Comparison of ENCODE assay signal across 27 cellular contexts in genomic region chr12:65845751-65846537, GRCh38. TPM values are rescaled to one million over a fixed set of nuclear protein-coding genes. Genes with fewer than 3 reads are reported as not detected.
DNase-seq lines count a peak whose midpoint lies in the region; ATAC-seq, FAIRE-seq and TF ChIP-seq lines count a peak whose summit lies in the region.
"Had no signal": no experiment of that assay in that cellular context is flagged by ENCODE, and none has a peak within 500 bp of the region (broad histone marks: within the 10 kb centered on the region; RNA-seq: fewer than 3 reads in every experiment).

No MANE protein-coding gene starts in this region.

- H2BK12ac ChIP-seq in H1 (ENCODE audit: low read depth, low read length) (no peak overlapping the region), mesenchymal stem cell (ENCODE audit: low read length in 2 of 2) (no peak overlapping the region)

- peaks cover 9% of the 10 kb centered on the region for H3K4me1 Mint-ChIP-seq in Caco-2 (ENCODE audit: low read depth, unreplicated experiment)
- H3K4me1 Mint-ChIP-seq: activated naive CD8-positive, alpha-beta T cell treated with anti-CD3 and anti-CD28 coated beads, Interleukin-2, amount 50 U/mL, for 24 hours; CD14-positive monocyte; memory B cell; nephron; stimulated activated naive B cell treated with anti-CD40 and anti-IgM and Interleukin-4, amounts not matched to agents 10 μg/mL and 1 μg/mL and 100 μg/mL, for 72 hours had no signal

- H3K27me3 ChIP-seq in Caco-2 (replicated peaks; ENCODE audit: control insufficient read depth, insufficient read depth, low read length) (no peaks in the 10 kb centered on the region), PC-9 (ENCODE audit: insufficient read depth, low read depth) (no peaks in the 10 kb centered on the region), H1 (replicated peaks in 1 of 4; ENCODE audit: control insufficient read depth in 3 of 4, extremely low read depth in 1 of 4, insufficient read depth in 3 of 4, low read length in 3 of 4) (no peaks in the 10 kb centered on the region), mesenchymal stem cell (ENCODE audit: control insufficient read depth in 1 of 2, insufficient read depth in 1 of 2, low read length in 2 of 2) (no peaks in the 10 kb centered on the region)
- H3K27me3 ChIP-seq: esophagus squamous epithelium, thyroid gland had no signal

- no peaks in the 10 kb centered on the region for H3K9me3 Mint-ChIP-seq in Caco-2 (ENCODE audit: unreplicated experiment)
- H3K9me3 Mint-ChIP-seq: activated naive CD8-positive, alpha-beta T cell treated with anti-CD3 and anti-CD28 coated beads, Interleukin-2, amount 50 U/mL, for 24 hours; activated T-helper 2 cell treated with anti-CD3 and anti-CD28 coated beads, Interferon-gamma antibody, Interleukin-2, Interleukin-4, amounts not matched to agents 10 μg/mL and 5 μg/mL and 100 μg/mL, durations not matched to agents 14 hours and 24 hours and 36 hours; CD14-positive monocyte; memory B cell; nephron; stimulated activated naive B cell treated with anti-CD40 and anti-IgM and Interleukin-4, amounts not matched to agents 10 μg/mL and 1 μg/mL and 100 μg/mL, for 72 hours had no signal

- no peak overlapping the region for H4K8ac ChIP-seq in H1 (ENCODE audit: extremely low read depth, insufficient read depth, low read length)
- H4K8ac ChIP-seq in mesenchymal stem cell (ENCODE audit: low read length) = no peak overlapping the region

- H4K91ac ChIP-seq in H1 (replicated peaks; ENCODE audit: insufficient read length, low read length) (no peak overlapping the region), mesenchymal stem cell (ENCODE audit: low read length) (no peak overlapping the region)

- H3K56ac ChIP-seq in H1 (replicated peaks; ENCODE audit: insufficient read length, low read depth, low read length) = no peak overlapping the region

- BruUV-seq in Caco-2 (replicated peaks; lab: Mats Ljungman, UMichigan) (no TSS peak), PC-9 (replicated peaks; lab: Mats Ljungman, UMichigan) (no TSS peak)

- H3K4me3 ChIP-seq in Caco-2 (ENCODE audit: low read depth, low read length) (no peak overlapping the region), PC-9 (no peak overlapping the region), H1 (ENCODE audit: extremely low read depth in 1 of 4, insufficient read depth in 2 of 4, low read depth in 3 of 4, low read length in 4 of 4) (no peak overlapping the region), mesenchymal stem cell (ENCODE audit: insufficient read depth in 1 of 2, low read depth in 1 of 2, low read length in 2 of 2) (no peak overlapping the region)
- H3K4me3 ChIP-seq: dorsolateral prefrontal cortex, esophagus squamous epithelium, thyroid gland had no signal

- no peak overlapping the region for H2AFZ ChIP-seq in PC-9
- H2AFZ ChIP-seq in H1 (ENCODE audit: low read length) = no peak overlapping the region
- no peak overlapping the region for H2AFZ ChIP-seq in mesenchymal stem cell (ENCODE audit: low read depth, low read length)

- no peak overlapping the region for H2BK20ac ChIP-seq in H1 (ENCODE audit: low read length)

- H3K9ac ChIP-seq in H1 (replicated peaks in 1 of 4; ENCODE audit: extremely low read depth in 1 of 4, low read depth in 3 of 4, low read length in 3 of 4) (no peak overlapping the region), mesenchymal stem cell (ENCODE audit: low read length) (peak overlapping the region; percentile 58)

- TF ChIP-seq CTCF in Caco-2 (IDR thresholded peaks at IDR 0.05; ENCODE audit: insufficient read depth in 1 of 2, low read depth in 1 of 2, low read length in 1 of 2, severe bottlenecking in 1 of 2, unreplicated experiment in 1 of 2) (no peak), PC-9 (conservative IDR thresholded peaks at IDR 0.05) (no peak), H1 (IDR thresholded peaks at IDR 0.05; ENCODE audit: control extremely low read depth in 1 of 3, insufficient read depth in 1 of 3, low read depth in 1 of 3, low read length in 3 of 3) (peak; percentile 51 to 57 (median 51))

- H2BK15ac ChIP-seq in H1 (ENCODE audit: low read length) = no peak overlapping the region
- H2BK15ac ChIP-seq in mesenchymal stem cell (ENCODE audit: low read depth, poor library complexity, severe bottlenecking) = no peak overlapping the region

- no peak for TF ChIP-seq EP300 in H1 (IDR thresholded peaks at IDR 0.05; ENCODE audit: borderline replicate concordance in 1 of 2, low read depth in 2 of 2, low read length in 2 of 2)

- no peak overlapping the region for H3K4me2 ChIP-seq in PC-9
- H3K4me2 ChIP-seq in H1 (ENCODE audit: insufficient read depth in 1 of 2, low read depth in 2 of 2, low read length in 2 of 2) = no peak overlapping the region
- no peak overlapping the region for H3K4me2 ChIP-seq in mesenchymal stem cell (ENCODE audit: low read length, poor library complexity, severe bottlenecking)

- H3K4me1 ChIP-seq in Caco-2 = no peaks in the 10 kb centered on the region
- H3K4me1 ChIP-seq in PC-9 (replicated peaks; ENCODE audit: insufficient read depth) = 0 out of 2 replicates have a peak, but pooled peaks cover 4% of the 10 kb centered on the region
- H3K4me1 ChIP-seq in H1 (replicated peaks in 1 of 4; ENCODE audit: control insufficient read depth in 3 of 4, insufficient read depth in 4 of 4, low read length in 3 of 4) = peaks cover 0 to 7% (median 3%) of the 10 kb centered on the region in 4 experiments; a peak in 2 of 7 replicates
- no peaks in the 10 kb centered on the region for H3K4me1 ChIP-seq in mesenchymal stem cell (ENCODE audit: control insufficient read depth, insufficient read depth, low read depth, low read length)
- H3K4me1 ChIP-seq: esophagus squamous epithelium, thyroid gland had no signal

- H4K5ac ChIP-seq in H1 (ENCODE audit: insufficient read length, low read depth, low read length) = no peak overlapping the region

- no peak overlapping the region for H2AK5ac ChIP-seq in H1 (ENCODE audit: low read depth, low read length)
- no peak overlapping the region for H2AK5ac ChIP-seq in mesenchymal stem cell (ENCODE audit: low read length, severe bottlenecking)

- H2BK120ac ChIP-seq in H1 (replicated peaks; ENCODE audit: low read depth, low read length) (no peak overlapping the region), mesenchymal stem cell (ENCODE audit: low read depth, low read length) (no peak overlapping the region)

- peak; percentile 42 for FAIRE-seq in H1 (lab: Jason Lieb, UNC)
- FAIRE-seq: GM18507, HTR-8/SVneo, kidney, RCC 7860 had no signal

- no peak overlapping the region for H2BK5ac ChIP-seq in H1 (ENCODE audit: low read depth, low read length)
- no peak overlapping the region for H2BK5ac ChIP-seq in mesenchymal stem cell (ENCODE audit: low read depth, low read length, poor library complexity, severe bottlenecking)

- intact Hi-C loops in Caco-2 (cut with micrococcal nuclease; ENCODE audit: unreplicated experiment) (no loop called here), PC-9 (cut with micrococcal nuclease; ENCODE audit: unreplicated experiment) (no loop called here), left cardiac atrium (cut with DNase I) (no loop called here)

- H3K79me2 ChIP-seq in PC-9 (ENCODE audit: low read depth) (peaks cover 96% of the 10 kb centered on the region), H1 (ENCODE audit: control insufficient read depth in 1 of 2, insufficient read depth in 2 of 2, low read length in 2 of 2) (peaks cover 0 to 17% of the 10 kb centered on the region in 2 experiments; a peak in 2 of 4 replicates)

- H3K27me3 Mint-ChIP-seq in Caco-2 (ENCODE audit: insufficient read depth, unreplicated experiment) = no peaks in the 10 kb centered on the region
- H3K27me3 Mint-ChIP-seq: stimulated activated naive B cell treated with anti-CD40 and anti-IgM and Interleukin-4, amounts not matched to agents 10 μg/mL and 1 μg/mL and 100 μg/mL, for 72 hours had no signal

- DNase-seq in Caco-2 (peak; percentile 31 to 38), PC-9 (no peak), H1 (ENCODE audit: low read depth in 1 of 2, low spot score in 2 of 2) (peak in 1 of 2 experiments; percentile 68), mesenchymal stem cell (no peak), left cardiac atrium (no peak), NCI-H146 (lab: John Stamatoyannopoulos, UW) (no peak), OCI-M1 (lab: John Stamatoyannopoulos, UW) (no peak)
- DNase-seq: activated CD4-positive, alpha-beta T cell treated with anti-CD3 and anti-CD28 coated beads for 48 hours; activated naive CD8-positive, alpha-beta T cell treated with anti-CD3 and anti-CD28 coated beads, Interleukin-2, amount 50 U/mL, for 24 hours; caudate nucleus; dorsolateral prefrontal cortex; esophagus squamous epithelium; GOT3; kidney; NCI-H1417 treated with DMSO at 0.1 percent for 48 hours; NCI-H2171; NCI-H748 treated with DMSO at 0.1 percent for 48 hours; stimulated activated naive B cell treated with anti-CD40 and anti-IgM and Interleukin-4, amounts not matched to agents 10 μg/mL and 1 μg/mL and 100 μg/mL, for 72 hours; thyroid gland had no signal

- H3K14ac ChIP-seq in H1 (ENCODE audit: insufficient read length) = no peak overlapping the region
- H3K14ac ChIP-seq in mesenchymal stem cell (ENCODE audit: low read length in 2 of 2) = no peak overlapping the region

- H3K23ac ChIP-seq in H1 (ENCODE audit: insufficient read length) (no peak overlapping the region), mesenchymal stem cell (ENCODE audit: low read length in 2 of 2) (no peak overlapping the region)

- CTCF ChIA-PET in Caco-2 (lab: Charles Lee) = no interaction called here
- CTCF ChIA-PET in PC-9 (lab: Charles Lee) = no interaction called here
- CTCF ChIA-PET in H1 (lab: Charles Lee; ENCODE audit: partially characterized antibody) = interaction anchor here (0.5 to 2.5 kb wide), 11 partner anchors 10 to 289 kb away, joined by 3 to 8 read pairs (median 3); no protein-coding TSS in a partner anchor

- H3K36me3 ChIP-seq in Caco-2 (ENCODE audit: control insufficient read depth, insufficient read depth, low read length) = no peaks in the 10 kb centered on the region
- H3K36me3 ChIP-seq in PC-9 (ENCODE audit: low read depth) = peaks cover 56% of the 10 kb centered on the region
- H3K36me3 ChIP-seq in H1 (ENCODE audit: control insufficient read depth in 2 of 4, insufficient read depth in 4 of 4, low read length in 3 of 4) = peaks cover 0 to 17% (median 0%) of the 10 kb centered on the region in 4 experiments; a peak in 2 of 8 replicates
- H3K36me3 ChIP-seq in mesenchymal stem cell (ENCODE audit: control insufficient read depth in 1 of 2, insufficient read depth in 2 of 2, low read depth in 1 of 2, low read length in 2 of 2) = peaks cover 9 to 97% of the 10 kb centered on the region in 2 experiments
- H3K36me3 ChIP-seq: esophagus squamous epithelium, thyroid gland had no signal

- H3K79me1 ChIP-seq in H1 (ENCODE audit: low read depth, low read length) (no peaks in the 10 kb centered on the region), mesenchymal stem cell (replicated peaks; ENCODE audit: low read length, poor library complexity, severe bottlenecking) (no peaks in the 10 kb centered on the region)

- TF ChIP-seq RAD21 in H1 (IDR thresholded peaks at IDR 0.05 in 1 of 2, conservative IDR thresholded peaks at IDR 0.05 in 1 of 2; ENCODE audit: low read depth in 2 of 2, low read length in 2 of 2) = peak; percentile 49 to 64

- no peaks in the 10 kb centered on the region for H3K9me3 ChIP-seq in Caco-2
- H3K9me3 ChIP-seq in PC-9 (ENCODE audit: insufficient read depth, low read depth) = no peaks in the 10 kb centered on the region
- no peaks in the 10 kb centered on the region for H3K9me3 ChIP-seq in H1 (ENCODE audit: insufficient read depth in 2 of 2, low read depth in 1 of 2, low read length in 1 of 2)
- H3K9me3 ChIP-seq in mesenchymal stem cell (ENCODE audit: control insufficient read depth, low read length) = no peaks in the 10 kb centered on the region
- H3K9me3 ChIP-seq: esophagus squamous epithelium, thyroid gland had no signal

- POLR2A ChIA-PET in Caco-2 (lab: Charles Lee) = no interaction called here
- POLR2A ChIA-PET in PC-9 (lab: Charles Lee; ENCODE audit: unreplicated experiment) = no interaction called here
- POLR2A ChIA-PET in H1 (lab: Charles Lee; ENCODE audit: partially characterized antibody) = interaction anchor here (0.8 to 1.2 kb wide), 2 partner anchors 20 to 22 kb away, joined by 3 to 4 read pairs; partner anchors contain the start of gene HMGA2

- H3K4ac ChIP-seq in H1 (replicated peaks; ENCODE audit: insufficient read length, low read depth, low read length) (no peak overlapping the region), mesenchymal stem cell (ENCODE audit: low read depth in 1 of 2, low read length in 2 of 2) (no peak overlapping the region)

- H3K27ac ChIP-seq in PC-9 (0 out of 2 replicates have a peak overlapping the region, but pooled peaks have one; percentile 4), H1 (ENCODE audit: low read depth, low read length) (no peak overlapping the region), mesenchymal stem cell (ENCODE audit: low read length, poor library complexity, severe bottlenecking) (peak overlapping the region; percentile 50)
- H3K27ac ChIP-seq: dorsolateral prefrontal cortex, esophagus squamous epithelium, thyroid gland had no signal

- H3K23me2 ChIP-seq in H1 (ENCODE audit: low read depth, low read length) = no peaks in the 10 kb centered on the region

- TF ChIP-seq POLR2A in H1 (IDR thresholded peaks at IDR 0.05; ENCODE audit: control extremely low read depth in 1 of 2, low read depth in 2 of 2, low read length in 2 of 2) = no peak

- ATAC-seq in HG02938 (IDR thresholded peaks at IDR 0.05; ENCODE audit: unreplicated experiment) (no peak), left cardiac atrium (no peak)
- ATAC-seq: activated naive CD8-positive, alpha-beta T cell treated with anti-CD3 and anti-CD28 coated beads, Interleukin-2, amount 50 U/mL, for 24 hours; stimulated activated naive B cell treated with anti-CD40 and anti-IgM and Interleukin-4, amounts not matched to agents 10 μg/mL and 1 μg/mL and 100 μg/mL, for 72 hours had no signal

- H3K9me2 ChIP-seq in PC-9 (ENCODE audit: insufficient read depth) = no peaks in the 10 kb centered on the region

- H3K4me3 Mint-ChIP-seq in Caco-2 (ENCODE audit: unreplicated experiment) = no peak overlapping the region
- H3K4me3 Mint-ChIP-seq: activated naive CD8-positive, alpha-beta T cell treated with anti-CD3 and anti-CD28 coated beads, Interleukin-2, amount 50 U/mL, for 24 hours; CD14-positive monocyte; memory B cell; nephron; stimulated activated naive B cell treated with anti-CD40 and anti-IgM and Interleukin-4, amounts not matched to agents 10 μg/mL and 1 μg/mL and 100 μg/mL, for 72 hours had no signal

- H4K20me1 ChIP-seq in PC-9 (ENCODE audit: insufficient read depth) (peaks cover 7% of the 10 kb centered on the region), H1 (replicated peaks in 1 of 2; ENCODE audit: control insufficient read depth in 1 of 2, insufficient read depth in 2 of 2, low read length in 2 of 2) (no peaks in the 10 kb centered on the region)

- H3K18ac ChIP-seq in H1 (ENCODE audit: extremely low read depth, low read length) = no peak overlapping the region
- H3K18ac ChIP-seq in mesenchymal stem cell (ENCODE audit: low read depth in 1 of 2, low read length in 2 of 2) = peak overlapping the region in 1 of 2 experiments; percentile 1

- no peaks in the 10 kb centered on the region for H3K36me3 Mint-ChIP-seq in Caco-2 (ENCODE audit: insufficient read depth, unreplicated experiment)
- H3K36me3 Mint-ChIP-seq: CD14-positive monocyte; memory B cell; stimulated activated naive B cell treated with anti-CD40 and anti-IgM and Interleukin-4, amounts not matched to agents 10 μg/mL and 1 μg/mL and 100 μg/mL, for 72 hours had no signal

- no peak overlapping the region for H3K27ac Mint-ChIP-seq in Caco-2 (ENCODE audit: unreplicated experiment)
- H3K27ac Mint-ChIP-seq: activated naive CD8-positive, alpha-beta T cell treated with anti-CD3 and anti-CD28 coated beads, Interleukin-2, amount 50 U/mL, for 24 hours; activated T-helper 2 cell treated with anti-CD3 and anti-CD28 coated beads, Interferon-gamma antibody, Interleukin-2, Interleukin-4, amounts not matched to agents 10 μg/mL and 5 μg/mL and 100 μg/mL, durations not matched to agents 14 hours and 24 hours and 36 hours; CD14-positive monocyte; memory B cell; stimulated activated naive B cell treated with anti-CD40 and anti-IgM and Interleukin-4, amounts not matched to agents 10 μg/mL and 1 μg/mL and 100 μg/mL, for 72 hours had no signal

- H3F3A ChIP-seq in PC-9 (ENCODE audit: insufficient read depth, low read depth) = peaks cover 50% of the 10 kb centered on the region

- 65% methylated on average over 7 of the region's 7 CpGs; no CpG with 5 or more reads in 1 of the 2 experiments for WGBS in H1 (ENCODE audit: extremely low coverage in 1 of 2, insufficient coverage in 1 of 2, insufficient read length in 1 of 2, insufficient replicate concordance in 2 of 2, low coverage in 1 of 2, low lambda C conversion rate in 2 of 2, missing lambda C conversion rate in 1 of 2), 2 experiments
- WGBS in mesenchymal stem cell = 82% methylated on average over 5 of the region's 7 CpGs

RNA-seq across cellular contexts. Expression of gene HMGA2, which starts 21.7 kb away (rescaled TPM):
- total RNA-seq in Caco-2 (2022) (36.7 and 38.8 TPM in 2 replicates), PC-9 (2021) (13.8 and 14.7 TPM in 2 replicates), left cardiac atrium (under 1 TPM in 1 of 2 donors, not detected in 1; 0.18 TPM)
- total RNA-seq in H1 (2021; fragmentation: NEBNext Ultra II Directional; extraction: Animal tissue kit (Norgen Biotek cat#: 25700)) = 103 and 104 TPM in 2 replicates
- 46.0 and 50.7 TPM in 2 replicates for polyA plus RNA-seq in H1 (2011; rRNA removed)
- 45.4 TPM for polyA plus RNA-seq in H1 (2011; cell fraction: cytosol; rRNA removed)
- 77.0 TPM for polyA plus RNA-seq in H1 (2011; cell fraction: nucleus; rRNA removed)
- polyA plus RNA-seq in H1 (2012, experiment 1 of 2) = 35.0 to 68.1 TPM (median 44.6 TPM) in 4 replicates
- 13.2 TPM for polyA plus RNA-seq in H1 (2012, experiment 2 of 2)
- 89.7 TPM for polyA plus RNA-seq in H1 (2013, experiment 1 of 2)
- polyA plus RNA-seq in H1 (2013, experiment 2 of 2) = 80.7 TPM
- 38.8 and 46.1 TPM in 2 replicates for polyA minus RNA-seq in H1 (2011; rRNA and poly(A)+ RNA removed)
- 64.0 TPM for polyA minus RNA-seq in H1 (2011; cell fraction: cytosol; rRNA and poly(A)+ RNA removed)
- 103 TPM for polyA minus RNA-seq in H1 (2011; cell fraction: nucleus; rRNA and poly(A)+ RNA removed)
- polyA plus RNA-seq in mesenchymal stem cell (2013, experiment 1 of 2) = 146 TPM
- 149 TPM for polyA plus RNA-seq in mesenchymal stem cell (2013, experiment 2 of 2)
- total RNA-seq: activated T-helper 2 cell treated with anti-CD3 and anti-CD28 coated beads, Interferon-gamma antibody, Interleukin-2, Interleukin-4, amounts not matched to agents 10 μg/mL and 5 μg/mL and 100 μg/mL, durations not matched to agents 14 hours and 24 hours and 36 hours had no signal
- polyA plus RNA-seq: CD14-positive monocyte had no signal

Comparison
In these comparisons a context has a peak if more than half of its experiments do, and no peak if none do; other contexts are left out.
1. DNase-seq: peak in Caco-2 (2 of 2); none in PC-9 (0 of 2), mesenchymal stem cell (single experiment), left cardiac atrium (single experiment), NCI-H146 (single experiment) and OCI-M1 (single experiment).
2. CTCF ChIP-seq: peak in H1 (3 of 3); none in Caco-2 (0 of 2) and PC-9 (single experiment).
3. RNA of gene HMGA2, which starts 21.7 kb away (total RNA-seq): 103 to 104 TPM in H1, 36.7 to 38.8 TPM in Caco-2 and 13.8 to 14.7 TPM in PC-9; 0.18 TPM in left cardiac atrium; every median in the first group is over 10 times any median in the second.